In genomic region chr19:45115809-45116615, GRCh38 we compare ENCODE assay signal across 14 cellular contexts. TPM values are rescaled to one million over a fixed set of nuclear protein-coding genes. Genes with fewer than 3 reads are reported as not detected.
DNase-seq lines count a peak whose midpoint lies in the region; ATAC-seq, FAIRE-seq and TF ChIP-seq lines count a peak whose summit lies in the region.
"Had no signal": no experiment of that assay in that cellular context is flagged by ENCODE, and none has a peak within 500 bp of the region (broad histone marks: within the 10 kb centered on the region; RNA-seq: fewer than 3 reads in every experiment).

No MANE protein-coding gene starts in this region.

- no peak overlapping the region for H3K9ac ChIP-seq in HepG2 (ENCODE audit: insufficient read depth, low read depth, low read length)

- intact Hi-C loops in HepG2 (cut with micrococcal nuclease; ENCODE audit: unreplicated experiment) (no loop called here), adrenal gland (cut with DNase I) (no loop called here)

- no TSS peak for BruUV-seq in HepG2 (replicated peaks; lab: Mats Ljungman, UMichigan)

- no peaks in the 10 kb centered on the region for H3K9me3 Mint-ChIP-seq in CD4-positive, CD25-positive, alpha-beta regulatory T cell
- H3K9me3 Mint-ChIP-seq in IgD-negative memory B cell: no peaks in the 10 kb centered on the region
- H3K9me3 Mint-ChIP-seq: activated T-helper 1 cell treated with anti-CD3 and anti-CD28 coated beads, Interleukin-12 subunit alpha, Interleukin-12 subunit beta, Interleukin-2, Interleukin-4 antibody, amounts not matched to agents 30 ng/mL and 10 ng/mL and 1 ng/mL, durations not matched to agents 14 hours and 24 hours and 36 hours; naive B cell had no signal

- CTCF ChIA-PET in HepG2 (lab: Yijun Ruan, JAX; ENCODE audit: low intra/inter-chr PET ratio, low total read pairs): no interaction called here

- no peak for TF ChIP-seq EP300 in HepG2 (IDR thresholded peaks at IDR 0.05; ENCODE audit: low read depth in 2 of 2, low read length in 2 of 2)
- TF ChIP-seq EP300 in HepG2 (CRISPR knock-in tag; IDR thresholded peaks at IDR 0.05; ENCODE audit: borderline replicate concordance): no peak

- H3K79me2 ChIP-seq in HepG2 (ENCODE audit: insufficient read depth, low read length): peaks cover 78% of the 10 kb centered on the region

- no peaks in the 10 kb centered on the region for H3K36me3 Mint-ChIP-seq in CD4-positive, CD25-positive, alpha-beta regulatory T cell
- no peaks in the 10 kb centered on the region for H3K36me3 Mint-ChIP-seq in IgD-negative memory B cell
- H3K36me3 Mint-ChIP-seq: CD4-positive, alpha-beta memory T cell; naive B cell had no signal

- no peak for TF ChIP-seq POLR2A in HepG2 (IDR thresholded peaks at IDR 0.05; ENCODE audit: insufficient read depth in 1 of 2, low read depth in 2 of 2, low read length in 2 of 2)
- TF ChIP-seq POLR2A in adrenal gland (IDR thresholded peaks at IDR 0.05): no peak

- peaks cover 22% of the 10 kb centered on the region for H3K4me1 ChIP-seq in CD4-positive, CD25-positive, alpha-beta regulatory T cell (ENCODE audit: control insufficient read depth, insufficient read depth, low read length, poor library complexity, severe bottlenecking)
- peaks cover 37% of the 10 kb centered on the region for H3K4me1 ChIP-seq in HepG2 (ENCODE audit: insufficient read depth, low read length)
- peaks cover 24 to 38% of the 10 kb centered on the region in 2 donors for H3K4me1 ChIP-seq in adrenal gland (replicated peaks in 1 of 2)

- H3K27ac ChIP-seq in CD4-positive, CD25-positive, alpha-beta regulatory T cell (ENCODE audit: insufficient read depth, low read length, poor library complexity, severe bottlenecking): no peak overlapping the region
- H3K27ac ChIP-seq in HepG2 (ENCODE audit: extremely low read length, insufficient read depth, low read length): no peak overlapping the region
- peak overlapping the region in 2 of 5 donors; percentile 11 to 51 for H3K27ac ChIP-seq in adrenal gland

- no peak overlapping the region for H3K4me2 ChIP-seq in HepG2 (ENCODE audit: low read depth, low read length)

- TF ChIP-seq RAD21 in HepG2 (CRISPR knock-in tag; IDR thresholded peaks at IDR 0.05): no peak

- H3K4me3 ChIP-seq in CD4-positive, CD25-positive, alpha-beta regulatory T cell (ENCODE audit: low read depth, low read length): no peak overlapping the region
- H3K4me3 ChIP-seq in HepG2 (replicated peaks in 1 of 3; ENCODE audit: insufficient read depth in 1 of 3, low read depth in 2 of 3, low read length in 3 of 3) (no peak overlapping the region), adrenal gland (no peak overlapping the region)

- no peaks in the 10 kb centered on the region for H3K36me3 ChIP-seq in CD4-positive, CD25-positive, alpha-beta regulatory T cell (ENCODE audit: control insufficient read depth, insufficient read depth, low read length)
- peaks cover 0 to 2% of the 10 kb centered on the region in 2 experiments; a peak in 2 of 5 replicates for H3K36me3 ChIP-seq in HepG2 (replicated peaks in 1 of 2; ENCODE audit: control insufficient read depth in 1 of 2, insufficient read depth in 2 of 2, low read length in 2 of 2)
- H3K36me3 ChIP-seq in adrenal gland (replicated peaks in 1 of 2): no peaks in the 10 kb centered on the region

- no peak for ATAC-seq in CD4-positive, CD25-positive, alpha-beta regulatory T cell (ENCODE audit: low read depth in 2 of 2)
- no peak; the same call in 2 of the 3 replicates for ATAC-seq in HepG2
- no peak for ATAC-seq in GM19463 (IDR thresholded peaks at IDR 0.05; ENCODE audit: unreplicated experiment)

- peak overlapping the region; percentile 59 to 68 (median 60) for H3K27ac Mint-ChIP-seq in CD4-positive, CD25-positive, alpha-beta regulatory T cell
- peak overlapping the region in 2 of 3 donors; percentile 20 to 47 for H3K27ac Mint-ChIP-seq in IgD-negative memory B cell

- no peaks in the 10 kb centered on the region for H3K9me3 ChIP-seq in CD4-positive, CD25-positive, alpha-beta regulatory T cell (ENCODE audit: control insufficient read depth in 2 of 2, low read length in 2 of 2)
- H3K9me3 ChIP-seq in HepG2 (ENCODE audit: low read length) (no peaks in the 10 kb centered on the region), adrenal gland (replicated peaks in 1 of 3) (no peaks in the 10 kb centered on the region)

- no peak for FAIRE-seq in HepG2 (lab: Jason Lieb, UNC)

- no peaks in the 10 kb centered on the region for H3K27me3 Mint-ChIP-seq in CD4-positive, CD25-positive, alpha-beta regulatory T cell
- H3K27me3 Mint-ChIP-seq in IgD-negative memory B cell: no peaks in the 10 kb centered on the region
- H3K27me3 Mint-ChIP-seq: CD4-positive, alpha-beta memory T cell; naive B cell had no signal

- H3K27me3 ChIP-seq in CD4-positive, CD25-positive, alpha-beta regulatory T cell (ENCODE audit: control insufficient read depth, insufficient read depth, low read length): no peaks in the 10 kb centered on the region
- no peaks in the 10 kb centered on the region for H3K27me3 ChIP-seq in HepG2 (ENCODE audit: control insufficient read depth in 1 of 2, insufficient read depth in 2 of 2, low read length in 2 of 2)
- no peaks in the 10 kb centered on the region for H3K27me3 ChIP-seq in adrenal gland

- 95% methylated on average over 12 of the region's 21 CpGs for WGBS in HepG2 (ENCODE audit: low lambda C conversion rate)
- 85 to 91% (median 87%) methylated on average over 14 to 21 of the region's 21 CpGs for WGBS in adrenal gland, 4 donors

- H3K4me1 Mint-ChIP-seq in CD4-positive, CD25-positive, alpha-beta regulatory T cell: peaks cover 0 to 58% (median 29%) of the 10 kb centered on the region in 4 donors
- peaks cover 31 to 37% (median 36%) of the 10 kb centered on the region in 3 donors for H3K4me1 Mint-ChIP-seq in IgD-negative memory B cell

- in situ Hi-C loops in HepG2 (cut with HindIII; ENCODE audit: extremely low pct_ligation_motif_present, low pct_unique_long_range_greater_than_20kb): no loop called here

- peak overlapping the region in 1 of 4 donors; percentile 61 for H3K4me3 Mint-ChIP-seq in CD4-positive, CD25-positive, alpha-beta regulatory T cell
- H3K4me3 Mint-ChIP-seq in IgD-negative memory B cell: no peak overlapping the region

- TF ChIP-seq CTCF in HepG2 (CRISPR knock-in tag; IDR thresholded peaks at IDR 0.05) (peak; percentile 25), adrenal gland (IDR thresholded peaks at IDR 0.05) (no peak)

- peaks cover 19% of the 10 kb centered on the region for H4K20me1 ChIP-seq in HepG2 (ENCODE audit: insufficient read depth, low read length)

- no peak for DNase-seq in CD4-positive, CD25-positive, alpha-beta regulatory T cell
- DNase-seq in NCI-H69 (lab: John Stamatoyannopoulos, UW): peak; percentile 96
- no peak for DNase-seq in HepG2 (ENCODE audit: low spot score)
- DNase-seq in adrenal gland: no peak
- DNase-seq in SKM-1 (lab: John Stamatoyannopoulos, UW; ENCODE audit: unreplicated experiment): no peak
- DNase-seq in hypothalamus (lab: John Stamatoyannopoulos, UW): no peak
- DNase-seq: naive B cell; OCI-M1; stimulated activated CD4-positive, alpha-beta T cell treated with anti-CD3 and anti-CD28 coated beads, Interleukin-12 subunit alpha, Interleukin-12 subunit beta, amount 100 ng/mL, for 4 hours had no signal

- POLR2A ChIA-PET in HepG2 (lab: Yijun Ruan, JAX): interaction anchor here (1.6 kb wide), 1 partner anchor 9 kb away, joined by 4 read pairs; no protein-coding TSS in a partner anchor

- no peak overlapping the region for H2AFZ ChIP-seq in HepG2 (ENCODE audit: low read length)

RNA-seq across cellular contexts. Expression of gene PPP1R37, which starts 23.0 kb away (rescaled TPM):
- 17.4 TPM for total RNA-seq in CD4-positive, CD25-positive, alpha-beta regulatory T cell
- 1 to 10 TPM in 1 of 4 donors, under 1 TPM in 3; 0.61 to 1.0 (median 0.65) TPM for polyA plus RNA-seq in CD4-positive, CD25-positive, alpha-beta regulatory T cell
- polyA plus RNA-seq in IgD-negative memory B cell: 2.3 TPM
- total RNA-seq in HepG2 (2016; rRNA removed; fragmentation: Illumina TruSeq; extraction: Trizol): 9.2 and 14.3 TPM in 2 replicates
- 6.7 and 9.0 TPM in 2 replicates for total RNA-seq in HepG2 (2016; cell fraction: cytosol; rRNA removed; fragmentation: Illumina TruSeq; extraction: Trizol; ENCODE audit: low read depth)
- total RNA-seq in HepG2 (2016; cell fraction: insoluble cytoplasmic fraction; rRNA removed; fragmentation: Illumina TruSeq; extraction: Trizol): 7.3 and 15.4 TPM in 2 replicates
- total RNA-seq in HepG2 (2016; cell fraction: membrane; rRNA removed; fragmentation: Illumina TruSeq; extraction: Trizol): 14.2 and 14.9 TPM in 2 replicates
- total RNA-seq in HepG2 (2016; cell fraction: nucleus; rRNA removed; fragmentation: Illumina TruSeq; extraction: Trizol): 12.9 and 14.6 TPM in 2 replicates
- polyA plus RNA-seq in HepG2 (2011; rRNA removed): 9.0 and 13.9 TPM in 2 replicates
- 7.3 and 11.2 TPM in 2 replicates for polyA plus RNA-seq in HepG2 (2011; cell fraction: cytosol; rRNA removed)
- 51.9 and 57.4 TPM in 2 replicates for polyA plus RNA-seq in HepG2 (2011; cell fraction: nucleus; rRNA removed)
- 9.6 and 15.6 TPM in 2 replicates for polyA plus RNA-seq in HepG2 (2012)
- polyA plus RNA-seq in HepG2 (2016; cell fraction: cytosol; fragmentation: Illumina TruSeq; extraction: Trizol; ENCODE audit: low read depth): 3.7 and 4.8 TPM in 2 replicates
- 8.4 and 10.5 TPM in 2 replicates for polyA plus RNA-seq in HepG2 (2016; cell fraction: insoluble cytoplasmic fraction; fragmentation: Illumina TruSeq; extraction: Trizol; ENCODE audit: low read depth)
- 7.2 and 9.9 TPM in 2 replicates for polyA plus RNA-seq in HepG2 (2016; cell fraction: membrane; fragmentation: Illumina TruSeq; extraction: Trizol; ENCODE audit: low read depth)
- 30.3 and 31.0 TPM in 2 replicates for polyA plus RNA-seq in HepG2 (2016; cell fraction: nucleus; fragmentation: Illumina TruSeq; extraction: Trizol; ENCODE audit: insufficient read depth, low read depth)
- polyA minus RNA-seq in HepG2 (2011; rRNA and poly(A)+ RNA removed; ENCODE audit: low replicate concordance): 11.1 and 11.5 TPM in 2 replicates
- polyA minus RNA-seq in HepG2 (2011; cell fraction: cytosol; rRNA and poly(A)+ RNA removed): 4.2 and 5.6 TPM in 2 replicates
- 11.2 and 12.4 TPM in 2 replicates for polyA minus RNA-seq in HepG2 (2011; cell fraction: nucleus; rRNA and poly(A)+ RNA removed)
- total RNA-seq in adrenal gland: 10 to 100 TPM; 39.6 to 86.7 (median 55.7) TPM
- polyA plus RNA-seq in adrenal gland: 100 to 1,000 TPM in 1 of 3 donors, 10 to 100 TPM in 2; 16.4 to 244 (median 45.4) TPM

RNA-seq across cellular contexts. Expression of gene GEMIN7, which starts 37.0 kb away (rescaled TPM):
- total RNA-seq in CD4-positive, CD25-positive, alpha-beta regulatory T cell: 6.6 TPM
- 10 to 100 TPM; 64.6 to 93.1 (median 79.7) TPM for polyA plus RNA-seq in CD4-positive, CD25-positive, alpha-beta regulatory T cell
- polyA plus RNA-seq in IgD-negative memory B cell: 115 TPM
- 30.6 and 42.0 TPM in 2 replicates for total RNA-seq in HepG2 (2016; rRNA removed; fragmentation: Illumina TruSeq; extraction: Trizol)
- 15.7 and 22.3 TPM in 2 replicates for total RNA-seq in HepG2 (2016; cell fraction: cytosol; rRNA removed; fragmentation: Illumina TruSeq; extraction: Trizol; ENCODE audit: low read depth)
- 34.9 and 39.3 TPM in 2 replicates for total RNA-seq in HepG2 (2016; cell fraction: insoluble cytoplasmic fraction; rRNA removed; fragmentation: Illumina TruSeq; extraction: Trizol)
- 28.5 and 42.7 TPM in 2 replicates for total RNA-seq in HepG2 (2016; cell fraction: membrane; rRNA removed; fragmentation: Illumina TruSeq; extraction: Trizol)
- total RNA-seq in HepG2 (2016; cell fraction: nucleus; rRNA removed; fragmentation: Illumina TruSeq; extraction: Trizol): 13.0 and 14.5 TPM in 2 replicates
- polyA plus RNA-seq in HepG2 (2011; rRNA removed): 22.2 and 24.1 TPM in 2 replicates
- 22.8 and 32.6 TPM in 2 replicates for polyA plus RNA-seq in HepG2 (2011; cell fraction: cytosol; rRNA removed)
- polyA plus RNA-seq in HepG2 (2011; cell fraction: nucleus; rRNA removed): 31.3 and 38.6 TPM in 2 replicates
- polyA plus RNA-seq in HepG2 (2012): 22.7 and 23.7 TPM in 2 replicates
- 28.4 and 37.8 TPM in 2 replicates for polyA plus RNA-seq in HepG2 (2016; cell fraction: cytosol; fragmentation: Illumina TruSeq; extraction: Trizol; ENCODE audit: low read depth)
- polyA plus RNA-seq in HepG2 (2016; cell fraction: insoluble cytoplasmic fraction; fragmentation: Illumina TruSeq; extraction: Trizol; ENCODE audit: low read depth): 62.1 and 65.3 TPM in 2 replicates
- polyA plus RNA-seq in HepG2 (2016; cell fraction: membrane; fragmentation: Illumina TruSeq; extraction: Trizol; ENCODE audit: low read depth): 40.2 and 48.8 TPM in 2 replicates
- 33.1 and 40.0 TPM in 2 replicates for polyA plus RNA-seq in HepG2 (2016; cell fraction: nucleus; fragmentation: Illumina TruSeq; extraction: Trizol; ENCODE audit: insufficient read depth, low read depth)
- polyA minus RNA-seq in HepG2 (2011; rRNA and poly(A)+ RNA removed; ENCODE audit: low replicate concordance): 20.1 and 20.5 TPM in 2 replicates
- polyA minus RNA-seq in HepG2 (2011; cell fraction: cytosol; rRNA and poly(A)+ RNA removed): 12.5 and 19.8 TPM in 2 replicates
- polyA minus RNA-seq in HepG2 (2011; cell fraction: nucleus; rRNA and poly(A)+ RNA removed): 7.9 and 9.2 TPM in 2 replicates
- 10 to 100 TPM in 6 of 8 donors, 1 to 10 TPM in 2; 4.0 to 22.0 (median 14.5) TPM for total RNA-seq in adrenal gland
- 10 to 100 TPM; 11.3 to 29.0 (median 23.9) TPM for polyA plus RNA-seq in adrenal gland

RNA-seq across cellular contexts. Expression of gene ZNF296, which starts 39.7 kb away (rescaled TPM):
- total RNA-seq in CD4-positive, CD25-positive, alpha-beta regulatory T cell: 3.0 TPM
- polyA plus RNA-seq in CD4-positive, CD25-positive, alpha-beta regulatory T cell: 1 to 10 TPM; 1.8 to 2.5 (median 2.0) TPM
- polyA plus RNA-seq in IgD-negative memory B cell: 74.4 TPM
- total RNA-seq in HepG2 (2016; rRNA removed; fragmentation: Illumina TruSeq; extraction: Trizol): 0.62 and 0.63 TPM in 2 replicates
- 0.71 and 0.97 TPM in 2 replicates for total RNA-seq in HepG2 (2016; cell fraction: cytosol; rRNA removed; fragmentation: Illumina TruSeq; extraction: Trizol; ENCODE audit: low read depth)
- 0.43 and 0.91 TPM in 2 replicates for total RNA-seq in HepG2 (2016; cell fraction: insoluble cytoplasmic fraction; rRNA removed; fragmentation: Illumina TruSeq; extraction: Trizol)
- 1.4 and 1.9 TPM in 2 replicates for total RNA-seq in HepG2 (2016; cell fraction: membrane; rRNA removed; fragmentation: Illumina TruSeq; extraction: Trizol)
- 0.62 and 0.72 TPM in 2 replicates for total RNA-seq in HepG2 (2016; cell fraction: nucleus; rRNA removed; fragmentation: Illumina TruSeq; extraction: Trizol)
- 0.26 and 0.39 TPM in 2 replicates for polyA plus RNA-seq in HepG2 (2011; rRNA removed)
- polyA plus RNA-seq in HepG2 (2011; cell fraction: cytosol; rRNA removed): 0.15 and 0.32 TPM in 2 replicates
- polyA plus RNA-seq in HepG2 (2011; cell fraction: nucleus; rRNA removed): 1.2 and 1.3 TPM in 2 replicates
- 1.2 and 1.5 TPM in 2 replicates for polyA plus RNA-seq in HepG2 (2012)
- 1.3 TPM in 2 replicates for polyA plus RNA-seq in HepG2 (2016; cell fraction: cytosol; fragmentation: Illumina TruSeq; extraction: Trizol; ENCODE audit: low read depth)
- 2.2 and 2.9 TPM in 2 replicates for polyA plus RNA-seq in HepG2 (2016; cell fraction: insoluble cytoplasmic fraction; fragmentation: Illumina TruSeq; extraction: Trizol; ENCODE audit: low read depth)
- polyA plus RNA-seq in HepG2 (2016; cell fraction: membrane; fragmentation: Illumina TruSeq; extraction: Trizol; ENCODE audit: low read depth): 1.2 and 1.5 TPM in 2 replicates
- 2.3 and 4.7 TPM in 2 replicates for polyA plus RNA-seq in HepG2 (2016; cell fraction: nucleus; fragmentation: Illumina TruSeq; extraction: Trizol; ENCODE audit: insufficient read depth, low read depth)
- polyA minus RNA-seq in HepG2 (2011; rRNA and poly(A)+ RNA removed; ENCODE audit: low replicate concordance): 0.47 and 0.64 TPM in 2 replicates
- 1.2 and 2.5 TPM in 2 replicates for polyA minus RNA-seq in HepG2 (2011; cell fraction: cytosol; rRNA and poly(A)+ RNA removed)
- polyA minus RNA-seq in HepG2 (2011; cell fraction: nucleus; rRNA and poly(A)+ RNA removed): 0.37 and 0.39 TPM in 2 replicates
- 1 to 10 TPM in 2 of 8 donors, under 1 TPM in 5, not detected in 1; 0.55 to 1.3 (median 0.70) TPM for total RNA-seq in adrenal gland
- 10 to 100 TPM in 1 of 3 donors, 1 to 10 TPM in 1, not detected in 1; 2.5 to 13.2 TPM for polyA plus RNA-seq in adrenal gland
- total RNA-seq: fibroblast of lung had no signal

RNA-seq across cellular contexts. Expression of gene NKPD1, which starts 44.8 kb away (rescaled TPM):
- 0.72 TPM for total RNA-seq in CD4-positive, CD25-positive, alpha-beta regulatory T cell
- polyA plus RNA-seq in CD4-positive, CD25-positive, alpha-beta regulatory T cell: under 1 TPM; 0.05 to 0.28 (median 0.15) TPM
- polyA plus RNA-seq in IgD-negative memory B cell (not detected), HepG2 (2011; rRNA removed) (0.03 and 0.10 TPM in 2 replicates), adrenal gland (under 1 TPM in 2 of 3 donors, not detected in 1; 0.13 to 0.16 TPM)
- total RNA-seq in HepG2 (2016; rRNA removed; fragmentation: Illumina TruSeq; extraction: Trizol) (not detected in 2 replicates), adrenal gland (1 to 10 TPM in 1 of 8 donors, under 1 TPM in 6, not detected in 1; 0.06 to 1.1 (median 0.27) TPM)
- total RNA-seq in HepG2 (2016; cell fraction: cytosol; rRNA removed; fragmentation: Illumina TruSeq; extraction: Trizol; ENCODE audit: low read depth): not detected in 2 replicates
- not detected in 2 replicates for total RNA-seq in HepG2 (2016; cell fraction: insoluble cytoplasmic fraction; rRNA removed; fragmentation: Illumina TruSeq; extraction: Trizol)
- not detected in 2 replicates for total RNA-seq in HepG2 (2016; cell fraction: membrane; rRNA removed; fragmentation: Illumina TruSeq; extraction: Trizol)
- not detected in 2 replicates for total RNA-seq in HepG2 (2016; cell fraction: nucleus; rRNA removed; fragmentation: Illumina TruSeq; extraction: Trizol)
- polyA plus RNA-seq in HepG2 (2011; cell fraction: cytosol; rRNA removed): 0.03 and 0.04 TPM in 2 replicates
- polyA plus RNA-seq in HepG2 (2011; cell fraction: nucleus; rRNA removed): 0.42 and 0.51 TPM in 2 replicates
- polyA plus RNA-seq in HepG2 (2012): 0.04 TPM in 1 of 2 replicates, not detected in the other
- not detected in 2 replicates for polyA plus RNA-seq in HepG2 (2016; cell fraction: cytosol; fragmentation: Illumina TruSeq; extraction: Trizol; ENCODE audit: low read depth)
- polyA plus RNA-seq in HepG2 (2016; cell fraction: insoluble cytoplasmic fraction; fragmentation: Illumina TruSeq; extraction: Trizol; ENCODE audit: low read depth): not detected in 2 replicates
- not detected in 2 replicates for polyA plus RNA-seq in HepG2 (2016; cell fraction: membrane; fragmentation: Illumina TruSeq; extraction: Trizol; ENCODE audit: low read depth)
- 0.14 TPM in 1 of 2 replicates, not detected in the other for polyA plus RNA-seq in HepG2 (2016; cell fraction: nucleus; fragmentation: Illumina TruSeq; extraction: Trizol; ENCODE audit: insufficient read depth, low read depth)
- polyA minus RNA-seq in HepG2 (2011; rRNA and poly(A)+ RNA removed; ENCODE audit: low replicate concordance): 0.12 and 0.14 TPM in 2 replicates
- polyA minus RNA-seq in HepG2 (2011; cell fraction: cytosol; rRNA and poly(A)+ RNA removed): not detected in 2 replicates
- polyA minus RNA-seq in HepG2 (2011; cell fraction: nucleus; rRNA and poly(A)+ RNA removed): 0.13 TPM in 1 of 2 replicates, not detected in the other
- polyA plus RNA-seq: fibroblast of lung had no signal
